In genomic region chr22:36238348-36239149, GRCh38 we compare ENCODE assay signal across 8 cellular contexts. TPM values are rescaled to one million over a fixed set of nuclear protein-coding genes. Genes with fewer than 3 reads are reported as not detected.
DNase-seq lines count a peak whose midpoint lies in the region; ATAC-seq, FAIRE-seq and TF ChIP-seq lines count a peak whose summit lies in the region.

No MANE protein-coding gene starts in this region.

- peak; percentile 1 to 29 for ATAC-seq in natural killer cell treated with Interleukin-12 subunit alpha and Interleukin-12 subunit beta and Interleukin-15 and Interleukin-18, amount 100 ng/mL, for 72 hours
- ATAC-seq in GM19351 (IDR thresholded peaks at IDR 0.05; ENCODE audit: unreplicated experiment) = no peak

- H2AFZ ChIP-seq in endothelial cell of umbilical vein (ENCODE audit: low read depth, low read length) = peak overlapping the region; percentile 33

- peak; percentile 91 for FAIRE-seq in endothelial cell of umbilical vein (lab: Jason Lieb, UNC)

- intact Hi-C loops in endothelial cell of umbilical vein (cut with micrococcal nuclease) = loop anchor here (1.0 to 2.0 kb wide), 4 partner anchors 20 to 248 kb away; no protein-coding TSS in a partner anchor

- no peak for TF ChIP-seq POLR2A in endothelial cell of umbilical vein (IDR thresholded peaks at IDR 0.05; ENCODE audit: low read depth, low read length)

- H3K4me3 ChIP-seq in endothelial cell of umbilical vein (replicated peaks in 1 of 3; ENCODE audit: insufficient read depth in 1 of 3, low read depth in 1 of 3, low read length in 3 of 3) = peak overlapping the region; percentile 48 to 82 (median 67)

- peaks cover 26% of the 10 kb centered on the region for H3K79me2 ChIP-seq in endothelial cell of umbilical vein (ENCODE audit: control insufficient read depth, insufficient read depth, low read length)

- H3K27ac Mint-ChIP-seq in natural killer cell treated with Interleukin-12 subunit alpha and Interleukin-12 subunit beta and Interleukin-15 and Interleukin-18, amount 100 ng/mL, for 72 hours = peak overlapping the region; percentile 99 to 100

- peaks cover 16% of the 10 kb centered on the region for H3K4me1 ChIP-seq in endothelial cell of umbilical vein (ENCODE audit: control insufficient read depth, extremely low read depth, insufficient read depth, low read length)

- peaks cover 3% of the 10 kb centered on the region for H3K9me3 Mint-ChIP-seq in natural killer cell treated with Interleukin-12 subunit alpha and Interleukin-12 subunit beta and Interleukin-15 and Interleukin-18, amount 100 ng/mL, for 72 hours

- H3K36me3 ChIP-seq in endothelial cell of umbilical vein (ENCODE audit: control insufficient read depth in 2 of 2, extremely low read depth in 1 of 2, insufficient read depth in 2 of 2, low read length in 2 of 2) = peaks cover 0 to 3% of the 10 kb centered on the region in 2 experiments

- TF ChIP-seq CTCF in endothelial cell of umbilical vein (IDR thresholded peaks at IDR 0.05; ENCODE audit: extremely low read depth in 1 of 2, insufficient read depth in 1 of 2, low read depth in 1 of 2, low read length in 2 of 2) = no peak

- peaks cover 55 to 63% of the 10 kb centered on the region in 2 donors for H3K4me1 Mint-ChIP-seq in natural killer cell treated with Interleukin-12 subunit alpha and Interleukin-12 subunit beta and Interleukin-15 and Interleukin-18, amount 100 ng/mL, for 72 hours (ENCODE audit: low read depth in 2 of 2)

- peak overlapping the region; percentile 31 for H3K27ac ChIP-seq in endothelial cell of umbilical vein (ENCODE audit: insufficient read depth, low read depth, low read length)

- dilution Hi-C loops in endothelial cell of umbilical vein (cut with MboI; ENCODE audit: extremely low pct_ligation_motif_present, low sequenced_read_pairs) = no loop called here

- H4K20me1 ChIP-seq in endothelial cell of umbilical vein (replicated peaks; ENCODE audit: control insufficient read depth, extremely low read depth, insufficient read depth, low read length) = no peaks in the 10 kb centered on the region

- CTCF ChIA-PET in endothelial cell of umbilical vein (lab: Charles Lee) = interaction anchor here (0.8 to 6.4 kb wide), 23 partner anchors 10 to 248 kb away, joined by 3 to 27 read pairs (median 5); partner anchors contain the start of gene APOL1

- H3K4me2 ChIP-seq in endothelial cell of umbilical vein (ENCODE audit: insufficient read depth, low read length) = peak overlapping the region; percentile 85

- no peaks in the 10 kb centered on the region for H3K27me3 Mint-ChIP-seq in natural killer cell treated with Interleukin-12 subunit alpha and Interleukin-12 subunit beta and Interleukin-15 and Interleukin-18, amount 100 ng/mL, for 72 hours

- peak overlapping the region; percentile 99 for H3K4me3 Mint-ChIP-seq in natural killer cell treated with Interleukin-12 subunit alpha and Interleukin-12 subunit beta and Interleukin-15 and Interleukin-18, amount 100 ng/mL, for 72 hours

- peak overlapping the region; percentile 55 for H3K9ac ChIP-seq in endothelial cell of umbilical vein (replicated peaks; ENCODE audit: extremely low read depth, insufficient read depth, low read length)

- POLR2A ChIA-PET in endothelial cell of umbilical vein (lab: Charles Lee) = interaction anchor here (1.2 kb wide), 1 partner anchor 15 kb away, joined by 3 read pairs; the partner anchor contains the start of gene APOL1

- peaks cover 37% of the 10 kb centered on the region for H3K36me3 Mint-ChIP-seq in natural killer cell treated with Interleukin-12 subunit alpha and Interleukin-12 subunit beta and Interleukin-15 and Interleukin-18, amount 100 ng/mL, for 72 hours

- H3K9me3 ChIP-seq in endothelial cell of umbilical vein (replicated peaks; ENCODE audit: control insufficient read depth, insufficient read depth, low read length) = no peaks in the 10 kb centered on the region

- no TSS peak for BruUV-seq in endothelial cell of umbilical vein (replicated peaks; lab: Mats Ljungman, UMichigan)

- DNase-seq in activated CD8-positive, alpha-beta memory T cell treated with anti-CD3 and anti-CD28 coated beads for 24 hours = peak; percentile 64
- no peak for DNase-seq in activated CD8-positive, alpha-beta memory T cell treated with anti-CD3 and anti-CD28 coated beads, Interleukin-2, amount 50 U/mL, for 4 hours
- DNase-seq in RPMI8226 (peak; percentile 64), endothelial cell of umbilical vein (ENCODE audit: low read depth, low spot score) (peak; percentile 53), SW 1271 (lab: John Stamatoyannopoulos, UW) (no peak), globus pallidus (ENCODE audit: low spot score) (no peak)
- DNase-seq in natural killer cell treated with Interleukin-12 subunit alpha and Interleukin-12 subunit beta and Interleukin-15 and Interleukin-18, amount 100 ng/mL, for 72 hours (ENCODE audit: low spot score) = no peak

- H3K27me3 ChIP-seq in endothelial cell of umbilical vein (ENCODE audit: control insufficient read depth in 2 of 2, insufficient read depth in 2 of 2, low read length in 2 of 2) = no peaks in the 10 kb centered on the region

- no peaks in the 10 kb centered on the region for H3K9me1 ChIP-seq in endothelial cell of umbilical vein (replicated peaks; ENCODE audit: control insufficient read depth, extremely low read depth, insufficient read depth, low read length)

TF ChIP-seq in endothelial cell of umbilical vein, 7 proteins besides CTCF, POLR2A, EP300 and RAD21:
- no peak for TF ChIP-seq JUN (IDR thresholded peaks at IDR 0.05; ENCODE audit: borderline replicate concordance, insufficient read depth, insufficient read length, low read depth)
- no peak for TF ChIP-seq MYC (IDR thresholded peaks at IDR 0.05; ENCODE audit: low read depth, low read length)
- TF ChIP-seq GATA2 (IDR thresholded peaks at IDR 0.05; ENCODE audit: insufficient read depth, insufficient read length, low read depth, low read length) = no peak
- no peak for TF ChIP-seq MAX (IDR thresholded peaks at IDR 0.05; ENCODE audit: insufficient read depth, insufficient read length)
- TF ChIP-seq FOS (IDR thresholded peaks at IDR 0.05; ENCODE audit: borderline replicate concordance, insufficient read depth, low read length) = no peak
- no peak for TF ChIP-seq POLR2AphosphoS5 (IDR thresholded peaks at IDR 0.05; ENCODE audit: insufficient read depth, low read depth, low read length)
- no peak for TF ChIP-seq EZH2 (IDR thresholded peaks at IDR 0.05; ENCODE audit: borderline replicate concordance, low read depth, low read length, severe bottlenecking)

RNA-seq across cellular contexts. Expression of gene APOL2, which starts 0.8 kb away (rescaled TPM):
- 37.6 and 41.9 TPM in 2 replicates for total RNA-seq in endothelial cell of umbilical vein
- polyA plus RNA-seq in endothelial cell of umbilical vein = 16.9 and 17.8 TPM in 2 replicates
- polyA plus RNA-seq in endothelial cell of umbilical vein (2011; cell fraction: cytosol; rRNA removed) = 24.9 and 26.1 TPM in 2 replicates
- 29.1 and 32.5 TPM in 2 replicates for polyA plus RNA-seq in endothelial cell of umbilical vein (2011; cell fraction: nucleus; rRNA removed)
- polyA plus RNA-seq in endothelial cell of umbilical vein (2012) = 28.6 and 34.8 TPM in 2 replicates
- polyA minus RNA-seq in endothelial cell of umbilical vein = 40.7 and 43.4 TPM in 2 replicates
- polyA minus RNA-seq in endothelial cell of umbilical vein (2011; cell fraction: cytosol; rRNA and poly(A)+ RNA removed) = 9.3 TPM
- 11.7 and 14.2 TPM in 2 replicates for polyA minus RNA-seq in endothelial cell of umbilical vein (2011; cell fraction: nucleus; rRNA and poly(A)+ RNA removed)
- 100 to 1,000 TPM in 1 of 2 donors, 10 to 100 TPM in 1; 92.1 to 231 TPM for total RNA-seq in natural killer cell treated with Interleukin-12 subunit alpha and Interleukin-12 subunit beta and Interleukin-15 and Interleukin-18, amount 100 ng/mL, for 72 hours

RNA-seq across cellular contexts. Expression of gene APOL1, which starts 14.4 kb away (rescaled TPM):
- 9.3 and 14.1 TPM in 2 replicates for total RNA-seq in endothelial cell of umbilical vein
- polyA plus RNA-seq in endothelial cell of umbilical vein = 6.8 and 8.2 TPM in 2 replicates
- 9.1 and 9.8 TPM in 2 replicates for polyA plus RNA-seq in endothelial cell of umbilical vein (2011; cell fraction: cytosol; rRNA removed)
- 7.6 and 9.2 TPM in 2 replicates for polyA plus RNA-seq in endothelial cell of umbilical vein (2011; cell fraction: nucleus; rRNA removed)
- polyA plus RNA-seq in endothelial cell of umbilical vein (2012) = 9.8 and 11.8 TPM in 2 replicates
- polyA minus RNA-seq in endothelial cell of umbilical vein = 13.5 and 14.4 TPM in 2 replicates
- polyA minus RNA-seq in endothelial cell of umbilical vein (2011; cell fraction: cytosol; rRNA and poly(A)+ RNA removed) = 1.2 TPM
- 1.9 and 3.5 TPM in 2 replicates for polyA minus RNA-seq in endothelial cell of umbilical vein (2011; cell fraction: nucleus; rRNA and poly(A)+ RNA removed)
- total RNA-seq in natural killer cell treated with Interleukin-12 subunit alpha and Interleukin-12 subunit beta and Interleukin-15 and Interleukin-18, amount 100 ng/mL, for 72 hours = 100 to 1,000 TPM in 1 of 2 donors, 10 to 100 TPM in 1; 42.2 to 129 TPM

RNA-seq across cellular contexts. Expression of gene APOL4, which starts 36.9 kb away (rescaled TPM):
- total RNA-seq in endothelial cell of umbilical vein = 0.97 and 2.6 TPM in 2 replicates
- 0.25 and 0.33 TPM in 2 replicates for polyA plus RNA-seq in endothelial cell of umbilical vein
- 0.12 and 0.18 TPM in 2 replicates for polyA plus RNA-seq in endothelial cell of umbilical vein (2011; cell fraction: cytosol; rRNA removed)
- 0.13 TPM in 1 of 2 replicates, not detected in the other for polyA plus RNA-seq in endothelial cell of umbilical vein (2011; cell fraction: nucleus; rRNA removed)
- polyA plus RNA-seq in endothelial cell of umbilical vein (2012) = 0.12 and 0.30 TPM in 2 replicates
- 0.25 and 0.51 TPM in 2 replicates for polyA minus RNA-seq in endothelial cell of umbilical vein
- not detected for polyA minus RNA-seq in endothelial cell of umbilical vein (2011; cell fraction: cytosol; rRNA and poly(A)+ RNA removed)
- not detected in 2 replicates for polyA minus RNA-seq in endothelial cell of umbilical vein (2011; cell fraction: nucleus; rRNA and poly(A)+ RNA removed)
- 1 to 10 TPM in 1 of 2 donors, under 1 TPM in 1; 0.64 to 1.5 TPM for total RNA-seq in natural killer cell treated with Interleukin-12 subunit alpha and Interleukin-12 subunit beta and Interleukin-15 and Interleukin-18, amount 100 ng/mL, for 72 hours

Comparison
In these comparisons a context has a peak if more than half of its experiments do, and no peak if none do; other contexts are left out.
1. DNase-seq: peak in activated CD8-positive, alpha-beta memory T cell treated with anti-CD3 and anti-CD28 coated beads for 24 hours (single experiment), RPMI8226 (single experiment) and endothelial cell of umbilical vein (single experiment); none in activated CD8-positive, alpha-beta memory T cell treated with anti-CD3 and anti-CD28 coated beads, Interleukin-2, amount 50 U/mL, for 4 hours (single experiment), natural killer cell treated with Interleukin-12 subunit alpha and Interleukin-12 subunit beta and Interleukin-15 and Interleukin-18, amount 100 ng/mL, for 72 hours (single experiment), SW 1271 (0 of 2) and globus pallidus (single experiment).